10 cellular contexts compared by ENCODE assay signal in genomic region chr3:48938689-48939088, GRCh38.
"Had no signal": no experiment of that assay in that cellular context is flagged by ENCODE, and none has a peak within 500 bp of the region (broad histone marks: within the 10 kb centered on the region; RNA-seq: fewer than 3 reads in every experiment).

No MANE protein-coding gene starts in this region.

- H3K27me3 ChIP-seq: esophagus muscularis mucosa, sigmoid colon, upper lobe of left lung had no signal

- H3K9me3 Mint-ChIP-seq: activated naive CD4-positive, alpha-beta T cell treated with anti-CD3 and anti-CD28 coated beads, Interleukin-2, amount 50 U/mL, for 72 hours had no signal

- H3K27ac ChIP-seq: esophagus muscularis mucosa, sigmoid colon had no signal

- ATAC-seq: left colon had no signal

- H3K4me3 ChIP-seq: esophagus muscularis mucosa, sigmoid colon, upper lobe of left lung had no signal

- H3K9me3 ChIP-seq: esophagus muscularis mucosa, sigmoid colon, upper lobe of left lung had no signal

- DNase-seq: activated effector memory CD4-positive, alpha-beta T cell treated with Interleukin-2 at 50 U/mL for 16 hours; anterior cingulate cortex; left colon; SIG-M5; sigmoid colon; stimulated activated naive CD4-positive, alpha-beta T cell treated with Interleukin-2 at 50 U/mL for 16 hours; T1000; upper lobe of left lung had no signal
